ENCODE assay signal across 23 cellular contexts in genomic region chr1:43924516-43924915, GRCh38. TPM values are rescaled to one million over a fixed set of nuclear protein-coding genes. Genes with fewer than 3 reads are reported as not detected.
"Had no signal": no experiment of that assay in that cellular context is flagged by ENCODE, and none has a peak within 500 bp of the region (broad histone marks: within the 10 kb centered on the region; RNA-seq: fewer than 3 reads in every experiment).

No MANE protein-coding gene starts in this region.

- H2AFZ ChIP-seq: hepatocyte had no signal

- H3K4me3 Mint-ChIP-seq: activated CD4-positive, alpha-beta T cell treated with anti-CD3 and anti-CD28 coated beads, Interleukin-2, amount 10 ng/mL, durations not matched to agents 7 days and 5 days; activated CD8-positive, alpha-beta T cell treated with anti-CD3 and anti-CD28 coated beads, Interleukin-2, amount 10 ng/mL, durations not matched to agents 7 days and 5 days; activated naive CD4-positive, alpha-beta T cell treated with anti-CD3 and anti-CD28 coated beads, Interleukin-2, amount 10 ng/mL, durations not matched to agents 7 days and 5 days; activated naive CD8-positive, alpha-beta T cell treated with anti-CD3 and anti-CD28 coated beads, Interleukin-2, amount 50 U/mL, for 24 hours; activated T-cell treated with anti-CD3 and anti-CD28 coated beads, Interleukin-2, amount 50 U/mL, for 4 hours; stimulated activated naive B cell treated with anti-CD40 and anti-IgM and Interleukin-4, amounts not matched to agents 10 μg/mL and 1 μg/mL and 100 μg/mL, for 72 hours; T-cell had no signal

- H3K79me2 ChIP-seq: hepatocyte had no signal

- DNase-seq: activated CD4-positive, alpha-beta T cell treated with anti-CD3 and anti-CD28 coated beads, Interleukin-2, amount 10 ng/mL, durations not matched to agents 7 days and 5 days; activated CD8-positive, alpha-beta memory T cell treated with anti-CD3 and anti-CD28 coated beads, Interleukin-2, amount 50 U/mL, for 4 hours; activated CD8-positive, alpha-beta T cell treated with anti-CD3 and anti-CD28 coated beads, Interleukin-2, amount 10 ng/mL, durations not matched to agents 7 days and 5 days; activated effector memory CD4-positive, alpha-beta T cell treated with Interleukin-2 at 50 U/mL for 16 hours; activated naive CD4-positive, alpha-beta T cell treated with anti-CD3 and anti-CD28 coated beads, Interleukin-2, amount 10 ng/mL, durations not matched to agents 7 days and 5 days; activated naive CD8-positive, alpha-beta T cell treated with anti-CD3 and anti-CD28 coated beads, Interleukin-2, amount 50 U/mL, for 24 hours; activated T-cell treated with anti-CD3 and anti-CD28 coated beads, Interleukin-2, amount 50 U/mL, for 4 hours; anterior cingulate cortex; cerebellar nuclear complex; cortex of kidney; esophagus squamous epithelium; occipital lobe; retina; spleen; stimulated activated CD4-positive, alpha-beta T cell treated with anti-CD3 and anti-CD28 coated beads, Interleukin-4, amount 100 ng/mL, for 4 hours; stimulated activated naive B cell treated with anti-CD40 and anti-IgM and Interleukin-4, amounts not matched to agents 10 μg/mL and 1 μg/mL and 100 μg/mL, for 72 hours; T-cell; T1000 had no signal

- H3K27ac Mint-ChIP-seq: activated CD4-positive, alpha-beta T cell treated with anti-CD3 and anti-CD28 coated beads, Interleukin-2, amount 10 ng/mL, durations not matched to agents 7 days and 5 days; activated CD8-positive, alpha-beta T cell treated with anti-CD3 and anti-CD28 coated beads, Interleukin-2, amount 10 ng/mL, durations not matched to agents 7 days and 5 days; activated naive CD4-positive, alpha-beta T cell treated with anti-CD3 and anti-CD28 coated beads, Interleukin-2, amount 10 ng/mL, durations not matched to agents 7 days and 5 days; activated naive CD8-positive, alpha-beta T cell treated with anti-CD3 and anti-CD28 coated beads, Interleukin-2, amount 50 U/mL, for 24 hours; stimulated activated naive B cell treated with anti-CD40 and anti-IgM and Interleukin-4, amounts not matched to agents 10 μg/mL and 1 μg/mL and 100 μg/mL, for 72 hours; T-cell had no signal

- H3K36me3 Mint-ChIP-seq: activated naive CD4-positive, alpha-beta T cell treated with anti-CD3 and anti-CD28 coated beads, Interleukin-2, amount 10 ng/mL, durations not matched to agents 7 days and 5 days had no signal

- H3K27me3 ChIP-seq: esophagus squamous epithelium, hepatocyte, spleen, thyroid gland had no signal

- H3K4me1 ChIP-seq: spleen, thyroid gland had no signal

- ATAC-seq: activated CD4-positive, CD25-positive, alpha-beta regulatory T cell treated with anti-CD3 and anti-CD28 coated beads, Interleukin-2, amount 50 U/mL, for 24 hours; activated CD8-positive, alpha-beta T cell treated with anti-CD3 and anti-CD28 coated beads, Interleukin-2, amount 10 ng/mL, durations not matched to agents 7 days and 5 days; activated naive CD8-positive, alpha-beta T cell treated with anti-CD3 and anti-CD28 coated beads, Interleukin-2, amount 50 U/mL, for 24 hours; activated T-cell treated with anti-CD3 and anti-CD28 coated beads, Interleukin-2, amount 50 U/mL, for 4 hours; stimulated activated naive B cell treated with anti-CD40 and anti-IgM and Interleukin-4, amounts not matched to agents 10 μg/mL and 1 μg/mL and 100 μg/mL, for 72 hours; T-cell had no signal

- H3K27me3 Mint-ChIP-seq: activated CD4-positive, alpha-beta T cell treated with anti-CD3 and anti-CD28 coated beads, Interleukin-2, amount 10 ng/mL, durations not matched to agents 7 days and 5 days; activated naive CD4-positive, alpha-beta T cell treated with anti-CD3 and anti-CD28 coated beads, Interleukin-2, amount 10 ng/mL, durations not matched to agents 7 days and 5 days; activated naive CD8-positive, alpha-beta T cell treated with anti-CD3 and anti-CD28 coated beads, Interleukin-2, amount 50 U/mL, for 24 hours; stimulated activated naive B cell treated with anti-CD40 and anti-IgM and Interleukin-4, amounts not matched to agents 10 μg/mL and 1 μg/mL and 100 μg/mL, for 72 hours; T-cell had no signal

- H3K36me3 ChIP-seq: thyroid gland had no signal

- H3K4me3 ChIP-seq: esophagus squamous epithelium, hepatocyte, spleen, thyroid gland had no signal

- H3K9me3 ChIP-seq: esophagus squamous epithelium, spleen, thyroid gland had no signal

- H3K4me2 ChIP-seq: hepatocyte had no signal

- H3K27ac ChIP-seq: esophagus squamous epithelium, hepatocyte, spleen, thyroid gland had no signal

- H3K9me3 Mint-ChIP-seq: activated CD4-positive, alpha-beta T cell treated with anti-CD3 and anti-CD28 coated beads, Interleukin-2, amount 10 ng/mL, durations not matched to agents 7 days and 5 days; activated naive CD4-positive, alpha-beta T cell treated with anti-CD3 and anti-CD28 coated beads, Interleukin-2, amount 10 ng/mL, durations not matched to agents 7 days and 5 days; activated naive CD8-positive, alpha-beta T cell treated with anti-CD3 and anti-CD28 coated beads, Interleukin-2, amount 50 U/mL, for 24 hours; activated T-cell treated with anti-CD3 and anti-CD28 coated beads, Interleukin-2, amount 50 U/mL, for 4 hours; stimulated activated naive B cell treated with anti-CD40 and anti-IgM and Interleukin-4, amounts not matched to agents 10 μg/mL and 1 μg/mL and 100 μg/mL, for 72 hours; T-cell had no signal

RNA-seq across cellular contexts. Expression of gene ARTN, which starts 9.1 kb away (rescaled TPM):
- total RNA-seq: hepatocyte, lung microvascular endothelial cell, mononuclear cell had no signal
